In the genomic region with DNA sequence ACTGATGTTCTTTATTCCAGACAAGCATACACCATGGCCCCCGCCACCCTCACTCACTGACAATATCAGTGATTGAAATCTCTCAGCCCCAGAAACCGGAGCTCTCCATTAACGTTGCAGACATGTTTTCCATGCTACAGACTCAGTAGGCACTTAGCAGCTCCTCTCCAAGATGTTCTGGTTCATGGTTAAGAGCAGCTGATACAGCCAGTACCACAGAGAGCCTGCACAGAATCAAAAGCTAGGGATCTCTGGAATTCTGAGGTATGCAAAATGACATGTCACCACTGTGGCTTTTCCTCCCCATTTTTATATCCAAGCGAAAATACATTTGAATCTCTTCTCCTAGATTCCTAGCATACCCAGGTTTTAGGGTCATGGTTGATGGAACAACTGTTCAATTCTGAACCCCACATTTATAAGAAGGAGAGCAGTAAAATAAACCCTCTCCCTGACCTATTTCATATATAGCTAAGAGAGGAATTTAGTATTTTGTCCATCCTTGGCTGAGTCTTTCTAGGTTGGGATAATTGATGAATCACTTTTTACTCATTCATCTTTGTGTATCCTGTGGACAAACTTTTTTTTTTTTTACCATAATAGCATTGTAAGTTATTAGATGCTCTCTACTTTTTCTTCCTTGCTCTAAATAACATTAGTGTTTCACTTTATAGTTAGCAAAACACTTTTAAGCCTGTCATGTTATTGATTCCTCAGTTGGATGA, we compare ENCODE assay signal across 18 cellular contexts.
DNase-seq lines count a peak whose midpoint lies in the region; ATAC-seq and TF ChIP-seq lines count a peak whose summit lies in the region.
"Had no signal": no experiment of that assay in that cellular context is flagged by ENCODE, and none has a peak within 500 bp of the region (broad histone marks: within the 10 kb centered on the region; RNA-seq: fewer than 3 reads in every experiment).

No MANE protein-coding gene starts in this region.

- H3K27me3 ChIP-seq in PC-3 (ENCODE audit: low read length) (no peaks in the 10 kb centered on the region), trophoblast cell (ENCODE audit: insufficient read depth, low read length) (no peaks in the 10 kb centered on the region)

- H2BK120ac ChIP-seq in trophoblast cell (ENCODE audit: insufficient read depth, low read length, poor library complexity), result no peak overlapping the region

- no peak overlapping the region for H2AK5ac ChIP-seq in trophoblast cell (ENCODE audit: low read length)

- H4K12ac ChIP-seq in trophoblast cell (ENCODE audit: low read depth, low read length), result no peak overlapping the region

- H3K14ac ChIP-seq in trophoblast cell (ENCODE audit: low read length), result no peak overlapping the region

- no peak overlapping the region for H3K4ac ChIP-seq in trophoblast cell (ENCODE audit: low read depth, low read length)

- intact Hi-C loops in PC-3 (cut with micrococcal nuclease), result no loop called here

- no peak overlapping the region for H3K27ac ChIP-seq in PC-3 (ENCODE audit: low read length)
- H3K27ac ChIP-seq in trophoblast cell (ENCODE audit: low read depth, low read length), result no peak overlapping the region
- H3K27ac ChIP-seq: 22Rv1 had no signal

- no peak overlapping the region for H4K8ac ChIP-seq in trophoblast cell (ENCODE audit: low read depth, low read length)

- no peak for TF ChIP-seq CTCF in PC-3 (conservative IDR thresholded peaks at IDR 0.05; ENCODE audit: low read depth, low read length)

- H3K36me3 ChIP-seq in PC-3 (ENCODE audit: low read depth, low read length) (no peaks in the 10 kb centered on the region), trophoblast cell (ENCODE audit: control insufficient read depth in 1 of 2, insufficient read depth in 2 of 2, low read length in 2 of 2) (no peaks in the 10 kb centered on the region)
- H3K36me3 ChIP-seq: HAP-1 had no signal

- H3K4me3 ChIP-seq in PC-3 (ENCODE audit: low read length), result no peak overlapping the region
- H3K4me3 ChIP-seq in trophoblast cell (ENCODE audit: low read depth, low read length), result no peak overlapping the region
- H3K4me3 ChIP-seq: HAP-1 had no signal

- H2BK5ac ChIP-seq in trophoblast cell (ENCODE audit: low read depth, low read length, poor library complexity), result no peak overlapping the region

- no peaks in the 10 kb centered on the region for H3K79me1 ChIP-seq in trophoblast cell (ENCODE audit: low read length)

- H3K9me3 ChIP-seq in PC-3 (ENCODE audit: low read length), result no peaks in the 10 kb centered on the region
- no peaks in the 10 kb centered on the region for H3K9me3 ChIP-seq in trophoblast cell (ENCODE audit: insufficient read depth, low read depth, low read length)
- H3K9me3 ChIP-seq: HAP-1 had no signal

- peak; percentile 64 for ATAC-seq in PC-3

- no peak overlapping the region for H2BK12ac ChIP-seq in trophoblast cell (ENCODE audit: low read length)

- H4K20me1 ChIP-seq in PC-3 (ENCODE audit: low read length), result no peaks in the 10 kb centered on the region

- no peaks in the 10 kb centered on the region for H3F3A ChIP-seq in PC-3 (ENCODE audit: low read length, unreplicated experiment)

- H3K4me2 ChIP-seq in PC-3 (ENCODE audit: low read length) (0 out of 2 replicates have a peak overlapping the region, but pooled peaks have one; percentile 31), trophoblast cell (ENCODE audit: low read length) (no peak overlapping the region)

- no peak overlapping the region for H3K18ac ChIP-seq in trophoblast cell (ENCODE audit: low read length)

- DNase-seq in A172 (ENCODE audit: low spot score), result peak; percentile 49
- peak; percentile 48 for DNase-seq in PC-3
- peak; percentile 7 for DNase-seq in amniotic stem cell (lab: John Stamatoyannopoulos, UW)
- peak; percentile 37 for DNase-seq in glomerular visceral epithelial cell (ENCODE audit: extremely low spot score)
- no peak for DNase-seq in T1000 (lab: John Stamatoyannopoulos, UW)
- no peak for DNase-seq in GF-D8 (lab: John Stamatoyannopoulos, UW)
- DNase-seq in foreskin melanocyte, result no peak
- DNase-seq in trophoblast cell, result no peak
- DNase-seq: CD4-positive, CD25-positive, alpha-beta regulatory T cell; COR-L47; GDM1; KBM-7; NCI-H1694 treated with DMSO at 0.1 percent for 48 hours; NCI-H748 treated with DMSO at 0.1 percent for 48 hours; RPMI8226; SIG-M5 had no signal

- no TSS peak for BruUV-seq in PC-3 (replicated peaks; lab: Mats Ljungman, UMichigan)

- no peaks in the 10 kb centered on the region for H3K9me2 ChIP-seq in PC-3 (replicated peaks; ENCODE audit: low read length)

- H2AFZ ChIP-seq in PC-3 (ENCODE audit: low read length) (no peak overlapping the region), trophoblast cell (ENCODE audit: insufficient read depth, low read length, poor library complexity) (no peak overlapping the region)

- no peaks in the 10 kb centered on the region for H3K79me2 ChIP-seq in PC-3 (ENCODE audit: low read length)
- H3K79me2 ChIP-seq in trophoblast cell (ENCODE audit: control insufficient read depth, insufficient read depth, low read length, poor library complexity), result no peaks in the 10 kb centered on the region

- H4K91ac ChIP-seq in trophoblast cell (ENCODE audit: low read depth, low read length), result no peak overlapping the region

- H3K23ac ChIP-seq in trophoblast cell (ENCODE audit: low read length), result no peak overlapping the region

- H3K4me1 ChIP-seq in PC-3 (ENCODE audit: insufficient read depth, low read length), result peaks cover 22% of the 10 kb centered on the region
- H3K4me1 ChIP-seq in trophoblast cell (ENCODE audit: control insufficient read depth in 1 of 2, insufficient read depth in 2 of 2, low read length in 2 of 2), result peaks cover 0 to 2% of the 10 kb centered on the region in 2 experiments

- POLR2A ChIA-PET in PC-3 (lab: Charles Lee; ENCODE audit: unreplicated experiment), result interaction anchor here (0.5 to 0.7 kb wide), 2 partner anchors 50 to 133 kb away, joined by 9 to 12 read pairs; no protein-coding TSS in a partner anchor

- H3K9ac ChIP-seq in PC-3 (ENCODE audit: low read length) (no peak overlapping the region), trophoblast cell (ENCODE audit: low read length) (no peak overlapping the region)

- WGBS in trophoblast cell (ENCODE audit: extremely low coverage, insufficient coverage, insufficient read length), result no CpG with 5 or more reads among the region's 4 CpGs

- CTCF ChIA-PET in PC-3 (lab: Charles Lee), result interaction anchor here (0.6 kb wide), 1 partner anchor 154 kb away, joined by 3 read pairs; no protein-coding TSS in a partner anchor

Comparison
In these comparisons a context has a peak if more than half of its experiments do, and no peak if none do; other contexts are left out.
1. DNase-seq: peak in A172 (single experiment), PC-3 (single experiment), amniotic stem cell (single experiment) and glomerular visceral epithelial cell (single experiment); none in T1000 (single experiment), GF-D8 (single experiment), foreskin melanocyte (single experiment) and trophoblast cell (0 of 2).